Comparison of ENCODE assay signal across 8 cellular contexts in the genomic region with DNA sequence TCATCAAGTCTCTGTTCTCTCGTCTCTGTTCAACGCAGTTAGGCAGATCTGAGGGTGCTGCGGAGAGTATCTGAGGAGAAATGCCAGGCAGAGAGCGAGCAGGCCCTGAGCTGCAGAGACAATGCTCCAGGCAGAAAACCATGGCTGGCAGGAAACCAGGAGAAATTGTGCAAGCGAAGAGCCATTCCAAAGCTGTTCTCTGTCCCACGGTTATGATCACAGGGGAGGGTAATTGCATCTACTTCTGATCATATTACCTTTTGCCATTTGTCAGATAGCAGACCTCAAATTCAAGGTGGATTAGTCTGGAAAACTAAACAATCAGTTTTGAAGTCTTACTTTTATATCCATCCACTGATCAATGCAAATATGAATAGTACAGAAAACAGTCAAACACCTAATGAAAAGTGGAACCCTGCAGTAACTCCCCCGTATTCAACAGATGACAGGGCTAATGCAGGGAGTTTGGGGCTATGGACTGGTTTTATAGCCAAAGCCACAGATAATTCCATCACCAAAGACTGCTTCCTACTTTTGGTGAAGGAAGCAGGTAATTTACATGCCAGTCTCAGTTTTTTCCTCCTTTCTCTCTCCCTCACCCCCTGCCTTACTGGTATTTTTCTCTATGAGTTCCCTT.
A peak's percentile ranks its signal among the peaks of the same experiment; 100 is the strongest.
DNase-seq lines count a peak whose midpoint lies in the region; ATAC-seq and TF ChIP-seq lines count a peak whose summit lies in the region.

No MANE protein-coding gene starts in this region.

- peak in 1 of 2 donors; percentile 28 for TF ChIP-seq EP300 in tibial nerve (IDR thresholded peaks at IDR 0.05)

- H3K36me3 ChIP-seq in tibial nerve = no peaks in the 10 kb centered on the region

- peaks cover 0 to 45% (median 4%) of the 10 kb centered on the region in 4 donors for H3K4me1 ChIP-seq in tibial nerve

- DNase-seq in NCI-H446 (lab: John Stamatoyannopoulos, UW) = peak; percentile 30 to 71
- DNase-seq in cerebellum (ENCODE audit: low spot score) = peak; percentile 13
- peak; percentile 68 for DNase-seq in islet precursor cell
- peak; percentile 37 to 72 for DNase-seq in tibial nerve (ENCODE audit: low spot score in 2 of 2)
- DNase-seq in HuH-7.5 (ENCODE audit: low spot score) = no peak
- DNase-seq in activated CD4-positive, alpha-beta T cell treated with anti-CD3 and anti-CD28 coated beads for 48 hours = no peak
- no peak for DNase-seq in NCI-H2029 (lab: John Stamatoyannopoulos, UW)

- H3K4me3 ChIP-seq in tibial nerve = no peak overlapping the region

- H3K9me3 ChIP-seq in tibial nerve = no peaks in the 10 kb centered on the region

- no peak for TF ChIP-seq POLR2A in tibial nerve (IDR thresholded peaks at IDR 0.05)

- no peak for TF ChIP-seq CTCF in tibial nerve (IDR thresholded peaks at IDR 0.05)

- WGBS in tibial nerve, 2 donors = 65 to 68% methylated on average over 7 of the region's 7 CpGs

- ATAC-seq in GM21447 (IDR thresholded peaks at IDR 0.05; ENCODE audit: unreplicated experiment) = no peak

- H3K27ac ChIP-seq in tibial nerve = peak overlapping the region in 1 of 4 donors; percentile 16

- H3K27me3 ChIP-seq in tibial nerve = no peaks in the 10 kb centered on the region

Comparison
In these comparisons a context has a peak if more than half of its experiments do, and no peak if none do; other contexts are left out.
1. DNase-seq: peak in NCI-H446 (2 of 2), cerebellum (single experiment), islet precursor cell (single experiment) and tibial nerve (2 of 2); none in HuH-7.5 (single experiment), activated CD4-positive, alpha-beta T cell treated with anti-CD3 and anti-CD28 coated beads for 48 hours (single experiment) and NCI-H2029 (single experiment).